ENCODE assay signal across 1 cellular context in genomic region chr3:61847784-61848462, GRCh38.
A peak's percentile ranks its signal among the peaks of the same experiment; 100 is the strongest.
TF ChIP-seq lines count a peak whose summit lies in the region.

No MANE protein-coding gene starts in this region.

TF ChIP-seq in HepG2, 621 proteins besides CTCF, POLR2A, EP300 and RAD21 (continued from another document and continues in another):
- TF ChIP-seq ZBTB40 (IDR thresholded peaks at IDR 0.05) (no peak), ZBTB40 (CRISPR knock-in tag; IDR thresholded peaks at IDR 0.05) (0 out of 2 replicates have a peak, but pooled peaks have one; percentile 26), EEA1 (CRISPR knock-in tag; IDR thresholded peaks at IDR 0.05; ENCODE audit: borderline replicate concordance) (no peak), NFATC3 (CRISPR knock-in tag; IDR thresholded peaks at IDR 0.05) (no peak), ZNF776 (CRISPR knock-in tag; IDR thresholded peaks at IDR 0.05) (no peak), ZIK1 (CRISPR knock-in tag; IDR thresholded peaks at IDR 0.05; ENCODE audit: borderline replicate concordance, low read depth) (no peak), ZNF20 (CRISPR knock-in tag; IDR thresholded peaks at IDR 0.05) (no peak), ZNF230 (CRISPR knock-in tag; IDR thresholded peaks at IDR 0.05) (no peak), TGIF2 (CRISPR knock-in tag; IDR thresholded peaks at IDR 0.05) (no peak), ZNF615 (CRISPR knock-in tag; IDR thresholded peaks at IDR 0.05; ENCODE audit: borderline replicate concordance) (no peak), ZNF839 (CRISPR knock-in tag; IDR thresholded peaks at IDR 0.05; ENCODE audit: borderline replicate concordance) (no peak), ZNF766 (CRISPR knock-in tag; IDR thresholded peaks at IDR 0.05; ENCODE audit: borderline replicate concordance) (no peak), NR2F1 (CRISPR knock-in tag; IDR thresholded peaks at IDR 0.05) (peak in 1 of 2 experiments; percentile 44; a peak in 1 of 4 replicates), ZMYM3 (CRISPR knock-in tag; IDR thresholded peaks at IDR 0.05) (peak; percentile 60), ZNF816 (CRISPR knock-in tag; IDR thresholded peaks at IDR 0.05; ENCODE audit: borderline replicate concordance) (no peak), CHD4 (IDR thresholded peaks at IDR 0.05; ENCODE audit: borderline replicate concordance, low read length) (no peak; the same call in 1 of the 2 replicates), KDM4B (CRISPR knock-in tag; IDR thresholded peaks at IDR 0.05) (no peak), ZNF468 (CRISPR knock-in tag; IDR thresholded peaks at IDR 0.05) (no peak), ZMYM2 (CRISPR knock-in tag; IDR thresholded peaks at IDR 0.05) (no peak), GTF2F1 (IDR thresholded peaks at IDR 0.05; ENCODE audit: low read length) (no peak), MTF2 (CRISPR knock-in tag; IDR thresholded peaks at IDR 0.05; ENCODE audit: borderline replicate concordance) (no peak), ZNF558 (CRISPR knock-in tag; IDR thresholded peaks at IDR 0.05; ENCODE audit: borderline replicate concordance) (no peak), POLR2AphosphoS5 (IDR thresholded peaks at IDR 0.05; ENCODE audit: low read depth, low read length) (no peak), CAMTA2 (CRISPR knock-in tag; IDR thresholded peaks at IDR 0.05; ENCODE audit: borderline replicate concordance) (no peak), MTA1 (CRISPR knock-in tag; IDR thresholded peaks at IDR 0.05; ENCODE audit: borderline replicate concordance) (peak; percentile 62; the same call in 1 of the 2 replicates), ZNF264 (CRISPR knock-in tag; IDR thresholded peaks at IDR 0.05) (no peak), ARID3A (IDR thresholded peaks at IDR 0.05; ENCODE audit: low read depth, low read length) (no peak), ATRX (CRISPR knock-in tag; IDR thresholded peaks at IDR 0.05; ENCODE audit: borderline replicate concordance) (no peak), RAD51 (IDR thresholded peaks at IDR 0.05; ENCODE audit: borderline replicate concordance) (no peak), FOXJ3 (CRISPR knock-in tag; IDR thresholded peaks at IDR 0.05; ENCODE audit: borderline replicate concordance) (no peak), ZNF260 (CRISPR knock-in tag; IDR thresholded peaks at IDR 0.05; ENCODE audit: borderline replicate concordance, low read depth) (no peak)
- TF ChIP-seq, protein P1, sequence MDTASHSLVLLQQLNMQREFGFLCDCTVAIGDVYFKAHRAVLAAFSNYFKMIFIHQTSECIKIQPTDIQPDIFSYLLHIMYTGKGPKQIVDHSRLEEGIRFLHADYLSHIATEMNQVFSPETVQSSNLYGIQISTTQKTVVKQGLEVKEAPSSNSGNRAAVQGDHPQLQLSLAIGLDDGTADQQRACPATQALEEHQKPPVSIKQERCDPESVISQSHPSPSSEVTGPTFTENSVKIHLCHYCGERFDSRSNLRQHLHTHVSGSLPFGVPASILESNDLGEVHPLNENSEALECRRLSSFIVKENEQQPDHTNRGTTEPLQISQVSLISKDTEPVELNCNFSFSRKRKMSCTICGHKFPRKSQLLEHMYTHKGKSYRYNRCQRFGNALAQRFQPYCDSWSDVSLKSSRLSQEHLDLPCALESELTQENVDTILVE (CRISPR knock-in tag; IDR thresholded peaks at IDR 0.05), result no peak
- TF ChIP-seq, protein P2, sequence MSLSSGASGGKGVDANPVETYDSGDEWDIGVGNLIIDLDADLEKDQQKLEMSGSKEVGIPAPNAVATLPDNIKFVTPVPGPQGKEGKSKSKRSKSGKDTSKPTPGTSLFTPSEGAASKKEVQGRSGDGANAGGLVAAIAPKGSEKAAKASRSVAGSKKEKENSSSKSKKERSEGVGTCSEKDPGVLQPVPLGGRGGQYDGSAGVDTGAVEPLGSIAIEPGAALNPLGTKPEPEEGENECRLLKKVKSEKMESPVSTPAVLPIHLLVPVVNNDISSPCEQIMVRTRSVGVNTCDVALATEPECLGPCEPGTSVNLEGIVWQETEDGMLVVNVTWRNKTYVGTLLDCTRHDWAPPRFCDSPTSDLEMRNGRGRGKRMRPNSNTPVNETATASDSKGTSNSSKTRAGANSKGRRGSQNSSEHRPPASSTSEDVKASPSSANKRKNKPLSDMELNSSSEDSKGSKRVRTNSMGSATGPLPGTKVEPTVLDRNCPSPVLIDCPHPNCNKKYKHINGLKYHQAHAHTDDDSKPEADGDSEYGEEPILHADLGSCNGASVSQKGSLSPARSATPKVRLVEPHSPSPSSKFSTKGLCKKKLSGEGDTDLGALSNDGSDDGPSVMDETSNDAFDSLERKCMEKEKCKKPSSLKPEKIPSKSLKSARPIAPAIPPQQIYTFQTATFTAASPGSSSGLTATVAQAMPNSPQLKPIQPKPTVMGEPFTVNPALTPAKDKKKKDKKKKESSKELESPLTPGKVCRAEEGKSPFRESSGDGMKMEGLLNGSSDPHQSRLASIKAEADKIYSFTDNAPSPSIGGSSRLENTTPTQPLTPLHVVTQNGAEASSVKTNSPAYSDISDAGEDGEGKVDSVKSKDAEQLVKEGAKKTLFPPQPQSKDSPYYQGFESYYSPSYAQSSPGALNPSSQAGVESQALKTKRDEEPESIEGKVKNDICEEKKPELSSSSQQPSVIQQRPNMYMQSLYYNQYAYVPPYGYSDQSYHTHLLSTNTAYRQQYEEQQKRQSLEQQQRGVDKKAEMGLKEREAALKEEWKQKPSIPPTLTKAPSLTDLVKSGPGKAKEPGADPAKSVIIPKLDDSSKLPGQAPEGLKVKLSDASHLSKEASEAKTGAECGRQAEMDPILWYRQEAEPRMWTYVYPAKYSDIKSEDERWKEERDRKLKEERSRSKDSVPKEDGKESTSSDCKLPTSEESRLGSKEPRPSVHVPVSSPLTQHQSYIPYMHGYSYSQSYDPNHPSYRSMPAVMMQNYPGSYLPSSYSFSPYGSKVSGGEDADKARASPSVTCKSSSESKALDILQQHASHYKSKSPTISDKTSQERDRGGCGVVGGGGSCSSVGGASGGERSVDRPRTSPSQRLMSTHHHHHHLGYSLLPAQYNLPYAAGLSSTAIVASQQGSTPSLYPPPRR (CRISPR knock-in tag; IDR thresholded peaks at IDR 0.05; ENCODE audit: borderline replicate concordance), result no peak
- TF ChIP-seq, protein P3, sequence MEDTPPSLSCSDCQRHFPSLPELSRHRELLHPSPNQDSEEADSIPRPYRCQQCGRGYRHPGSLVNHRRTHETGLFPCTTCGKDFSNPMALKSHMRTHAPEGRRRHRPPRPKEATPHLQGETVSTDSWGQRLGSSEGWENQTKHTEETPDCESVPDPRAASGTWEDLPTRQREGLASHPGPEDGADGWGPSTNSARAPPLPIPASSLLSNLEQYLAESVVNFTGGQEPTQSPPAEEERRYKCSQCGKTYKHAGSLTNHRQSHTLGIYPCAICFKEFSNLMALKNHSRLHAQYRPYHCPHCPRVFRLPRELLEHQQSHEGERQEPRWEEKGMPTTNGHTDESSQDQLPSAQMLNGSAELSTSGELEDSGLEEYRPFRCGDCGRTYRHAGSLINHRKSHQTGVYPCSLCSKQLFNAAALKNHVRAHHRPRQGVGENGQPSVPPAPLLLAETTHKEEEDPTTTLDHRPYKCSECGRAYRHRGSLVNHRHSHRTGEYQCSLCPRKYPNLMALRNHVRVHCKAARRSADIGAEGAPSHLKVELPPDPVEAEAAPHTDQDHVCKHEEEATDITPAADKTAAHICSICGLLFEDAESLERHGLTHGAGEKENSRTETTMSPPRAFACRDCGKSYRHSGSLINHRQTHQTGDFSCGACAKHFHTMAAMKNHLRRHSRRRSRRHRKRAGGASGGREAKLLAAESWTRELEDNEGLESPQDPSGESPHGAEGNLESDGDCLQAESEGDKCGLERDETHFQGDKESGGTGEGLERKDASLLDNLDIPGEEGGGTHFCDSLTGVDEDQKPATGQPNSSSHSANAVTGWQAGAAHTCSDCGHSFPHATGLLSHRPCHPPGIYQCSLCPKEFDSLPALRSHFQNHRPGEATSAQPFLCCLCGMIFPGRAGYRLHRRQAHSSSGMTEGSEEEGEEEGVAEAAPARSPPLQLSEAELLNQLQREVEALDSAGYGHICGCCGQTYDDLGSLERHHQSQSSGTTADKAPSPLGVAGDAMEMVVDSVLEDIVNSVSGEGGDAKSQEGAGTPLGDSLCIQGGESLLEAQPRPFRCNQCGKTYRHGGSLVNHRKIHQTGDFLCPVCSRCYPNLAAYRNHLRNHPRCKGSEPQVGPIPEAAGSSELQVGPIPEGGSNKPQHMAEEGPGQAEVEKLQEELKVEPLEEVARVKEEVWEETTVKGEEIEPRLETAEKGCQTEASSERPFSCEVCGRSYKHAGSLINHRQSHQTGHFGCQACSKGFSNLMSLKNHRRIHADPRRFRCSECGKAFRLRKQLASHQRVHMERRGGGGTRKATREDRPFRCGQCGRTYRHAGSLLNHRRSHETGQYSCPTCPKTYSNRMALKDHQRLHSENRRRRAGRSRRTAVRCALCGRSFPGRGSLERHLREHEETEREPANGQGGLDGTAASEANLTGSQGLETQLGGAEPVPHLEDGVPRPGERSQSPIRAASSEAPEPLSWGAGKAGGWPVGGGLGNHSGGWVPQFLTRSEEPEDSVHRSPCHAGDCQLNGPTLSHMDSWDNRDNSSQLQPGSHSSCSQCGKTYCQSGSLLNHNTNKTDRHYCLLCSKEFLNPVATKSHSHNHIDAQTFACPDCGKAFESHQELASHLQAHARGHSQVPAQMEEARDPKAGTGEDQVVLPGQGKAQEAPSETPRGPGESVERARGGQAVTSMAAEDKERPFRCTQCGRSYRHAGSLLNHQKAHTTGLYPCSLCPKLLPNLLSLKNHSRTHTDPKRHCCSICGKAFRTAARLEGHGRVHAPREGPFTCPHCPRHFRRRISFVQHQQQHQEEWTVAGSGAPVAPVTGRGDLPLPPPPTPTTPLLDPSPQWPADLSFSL (CRISPR knock-in tag; IDR thresholded peaks at IDR 0.05), result no peak
